In genomic region chr15:90233701-90234518, GRCh38 we compare ENCODE assay signal across 8 cellular contexts. TPM values are rescaled to one million over a fixed set of nuclear protein-coding genes. Genes with fewer than 3 reads are reported as not detected.
DNase-seq lines count a peak whose midpoint lies in the region; ATAC-seq lines count a peak whose summit lies in the region.

Gene CIB1, minus strand, starts transcription at chr15:90233941. Its CDS starts 56 bp downstream, at chr15:90233885.
Gene GDPGP1, plus strand, starts transcription at chr15:90234209. Its CDS starts 6,700 bp downstream, at chr15:90240909.

- peak; percentile 67 for DNase-seq in DMS153 (lab: John Stamatoyannopoulos, UW)
- DNase-seq in OCI-M1 (lab: John Stamatoyannopoulos, UW): peak; percentile 98
- peak; percentile 95 for DNase-seq in activated T-cell treated with anti-CD3 and anti-CD28 coated beads for 24 hours (ENCODE audit: low read depth)
- peak; percentile 93 for DNase-seq in epidermal melanocyte (ENCODE audit: insufficient read length, low spot score)
- peak; percentile 94 to 98 for DNase-seq in stimulated activated CD8-positive, alpha-beta memory T cell treated with anti-CD3 and anti-CD28 coated beads, Interleukin-2, amount 100 ng/mL, for 48 hours (ENCODE audit: low read depth in 2 of 2)

- H3K4me1 ChIP-seq in mononuclear cell (ENCODE audit: insufficient read depth, low read length): peaks cover 47% of the 10 kb centered on the region

- H3K9me3 ChIP-seq in mononuclear cell (ENCODE audit: low read depth, low read length): no peaks in the 10 kb centered on the region

- H3K4me1 Mint-ChIP-seq in IgD-negative memory B cell: peaks cover 37 to 45% (median 43%) of the 10 kb centered on the region in 3 donors

- no peaks in the 10 kb centered on the region for H3K9me3 Mint-ChIP-seq in IgD-negative memory B cell

- H3K27me3 Mint-ChIP-seq in IgD-negative memory B cell: no peaks in the 10 kb centered on the region

- H3K27me3 ChIP-seq in mononuclear cell (ENCODE audit: insufficient read depth, low read length): no peaks in the 10 kb centered on the region

- peak within 1 kb of the TSS; percentile 90 to 99 (median 93) for H3K4me3 Mint-ChIP-seq in IgD-negative memory B cell

- peak; percentile 85 for ATAC-seq in GM21576 (IDR thresholded peaks at IDR 0.05; ENCODE audit: unreplicated experiment)

- peaks cover 6% of the 10 kb centered on the region for H3K36me3 Mint-ChIP-seq in IgD-negative memory B cell

- H3K27ac Mint-ChIP-seq in IgD-negative memory B cell: peak within 1 kb of the TSS; percentile 96 to 98 (median 98)

- H3K4me3 ChIP-seq in mononuclear cell (ENCODE audit: low read length): peak within 1 kb of the TSS; percentile 78

RNA-seq across cellular contexts. Expression of gene CIB1, which starts in this region (rescaled TPM):
- polyA plus RNA-seq in IgD-negative memory B cell: 304 TPM
- total RNA-seq in mononuclear cell: 33.2 TPM

RNA-seq across cellular contexts. Expression of gene GDPGP1, which starts in this region (rescaled TPM):
- polyA plus RNA-seq in IgD-negative memory B cell: 1.3 TPM
- 3.7 TPM for total RNA-seq in mononuclear cell

Comparison
In these comparisons a context has a peak if more than half of its experiments do, and no peak if none do; other contexts are left out.
1. Peak in every context shown above with its lines: DNase-seq, ATAC-seq and H3K4me3 ChIP-seq.